Comparison of ENCODE assay signal across 9 cellular contexts in the genomic region with DNA sequence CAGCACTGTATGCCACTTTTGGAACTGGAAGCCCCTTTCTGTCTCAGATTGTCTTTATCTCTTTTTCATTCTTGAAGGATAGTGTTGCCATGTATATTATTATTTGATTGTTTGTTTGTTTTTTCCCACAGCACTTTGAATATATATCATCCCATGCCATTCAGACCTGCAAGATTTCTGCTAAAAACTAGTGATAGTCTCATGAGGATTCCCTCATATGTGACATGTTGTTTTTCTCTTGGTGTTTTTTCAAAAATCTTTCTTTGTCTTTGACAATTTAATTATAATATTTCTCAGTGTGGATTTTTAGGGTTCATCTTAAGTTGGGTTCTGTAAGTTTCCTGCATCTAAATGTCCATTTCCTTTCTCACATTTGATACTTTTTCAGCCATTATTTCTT.
"Had no signal": no experiment of that assay in that cellular context is flagged by ENCODE, and none has a peak within 500 bp of the region (broad histone marks: within the 10 kb centered on the region; RNA-seq: fewer than 3 reads in every experiment).

No MANE protein-coding gene starts in this region.

- H3K9ac ChIP-seq: KMS-11 had no signal

- H3K4me1 Mint-ChIP-seq: GM23338 had no signal

- H3K27ac Mint-ChIP-seq: GM23338, H9 had no signal

- H3K4me3 ChIP-seq: GM23338 had no signal

- H2AFZ ChIP-seq: GM23338 had no signal

- ATAC-seq: GM23338 had no signal

- H3K27ac ChIP-seq: KMS-11 had no signal

- DNase-seq: H9, HCEC 1CT, IMR-90, KBM-7 had no signal

- H3K4me3 Mint-ChIP-seq: GM23338, H9 had no signal

- H3K4me2 ChIP-seq: GM23338, KMS-11 had no signal

- FAIRE-seq: H1, H54, HTR-8/SVneo had no signal
